Comparison of ENCODE assay signal across 30 cellular contexts in genomic region chr12:27794818-27795584, GRCh38. TPM values are rescaled to one million over a fixed set of nuclear protein-coding genes. Genes with fewer than 3 reads are reported as not detected.
DNase-seq lines count a peak whose midpoint lies in the region; ATAC-seq and TF ChIP-seq lines count a peak whose summit lies in the region.
"Had no signal": no experiment of that assay in that cellular context is flagged by ENCODE, and none has a peak within 500 bp of the region (broad histone marks: within the 10 kb centered on the region; RNA-seq: fewer than 3 reads in every experiment).

No MANE protein-coding gene starts in this region.

- H3K4ac ChIP-seq in IMR-90 (ENCODE audit: low read depth, low read length) = no peak overlapping the region

- H4K20me1 ChIP-seq in IMR-90 (ENCODE audit: insufficient read depth, low read length) (peaks cover 13% of the 10 kb centered on the region), smooth muscle cell (ENCODE audit: low read depth) (peaks cover 21% of the 10 kb centered on the region)

- H2AFZ ChIP-seq in IMR-90 (replicated peaks; ENCODE audit: low read length, poor library complexity) (no peak overlapping the region), smooth muscle cell (ENCODE audit: low read depth) (no peak overlapping the region)
- H2AFZ ChIP-seq: neural progenitor cell had no signal

- peaks cover 21 to 62% of the 10 kb centered on the region in 2 experiments for H3K79me1 ChIP-seq in IMR-90 (ENCODE audit: low read depth in 1 of 2, low read length in 2 of 2)

- H3K4me2 ChIP-seq in IMR-90 (ENCODE audit: low read depth, low read length) (no peak overlapping the region), smooth muscle cell (no peak overlapping the region)
- H3K4me2 ChIP-seq: KMS-11, neural progenitor cell had no signal

- H3K9me3 ChIP-seq in IMR-90 (ENCODE audit: control insufficient read depth, insufficient read depth, low read length) = no peaks in the 10 kb centered on the region
- H3K9me3 ChIP-seq in breast epithelium = no peaks in the 10 kb centered on the region
- no peaks in the 10 kb centered on the region for H3K9me3 ChIP-seq in smooth muscle cell (replicated peaks; ENCODE audit: low read depth)
- H3K9me3 ChIP-seq: mucosa of descending colon, prostate gland, thyroid gland had no signal

- peak overlapping the region; percentile 2 for H3K27ac Mint-ChIP-seq in T-helper 1 cell treated with Interleukin-12 subunit alpha and Interleukin-12 subunit beta and Interleukin-4 antibody, amounts not matched to agents 30 μg/mL and 1 μg/mL, for 36 hours
- H3K27ac Mint-ChIP-seq: neural progenitor cell had no signal

- WGBS in IMR-90 (ENCODE audit: extremely low coverage in 2 of 2, insufficient read length in 1 of 2), 2 experiments = 93% methylated on average over 2 of the region's 6 CpGs; no CpG with 5 or more reads in 1 of the 2 experiments
- WGBS in smooth muscle cell (ENCODE audit: low lambda C conversion rate) = 91% methylated on average over 6 of the region's 6 CpGs

- intact Hi-C loops in IMR-90 (cut with micrococcal nuclease) (no loop called here), breast epithelium (cut with DNase I; ENCODE audit: low total_unique reads) (no loop called here), left cardiac atrium (cut with DNase I) (no loop called here)

- H3K9ac ChIP-seq in IMR-90 (ENCODE audit: low read depth, low read length) (no peak overlapping the region), smooth muscle cell (ENCODE audit: low read depth) (no peak overlapping the region)
- H3K9ac ChIP-seq: KMS-11, neural progenitor cell had no signal

- H3K27me3 Mint-ChIP-seq in T-helper 1 cell treated with Interleukin-12 subunit alpha and Interleukin-12 subunit beta and Interleukin-4 antibody, amounts not matched to agents 30 μg/mL and 1 μg/mL, for 36 hours (ENCODE audit: low read depth) = no peaks in the 10 kb centered on the region

- peaks cover 6% of the 10 kb centered on the region for H3K4me1 Mint-ChIP-seq in T-helper 1 cell treated with Interleukin-12 subunit alpha and Interleukin-12 subunit beta and Interleukin-4 antibody, amounts not matched to agents 30 μg/mL and 1 μg/mL, for 36 hours (ENCODE audit: low read depth)
- H3K4me1 Mint-ChIP-seq: neural progenitor cell had no signal

- no peak overlapping the region for H2BK5ac ChIP-seq in IMR-90 (ENCODE audit: low read depth, low read length, poor library complexity, severe bottlenecking)

- POLR2A ChIA-PET in IMR-90 (lab: Charles Lee; ENCODE audit: unreplicated experiment) = interaction anchor here (0.6 kb wide), 1 partner anchor 18 kb away, joined by 3 read pairs; no protein-coding TSS in a partner anchor

- DNase-seq in T-helper 1 cell (no peak), IMR-90 (peak; percentile 38), breast epithelium (ENCODE audit: low spot score in 2 of 2) (no peak), smooth muscle cell (lab: John Stamatoyannopoulos, UW; ENCODE audit: unreplicated experiment) (no peak), left cardiac atrium (no peak), H4 (ENCODE audit: low spot score) (no peak)
- DNase-seq: 8988T; activated CD4-positive, CD25-positive, alpha-beta regulatory T cell treated with anti-CD3 and anti-CD28 coated beads, Interleukin-2, amount 50 U/mL, for 72 hours; activated T-cell treated with anti-CD3 and anti-CD28 coated beads, Interleukin-2, amount 50 U/mL, for 48 hours; amniotic stem cell; caudate nucleus; DMS79; head of caudate nucleus; mucosa of descending colon; NCI-H1694; NCI-H526; RPMI8226; stimulated activated CD4-positive, alpha-beta T cell treated with anti-CD3 and anti-CD28 coated beads, Interleukin-1b, Interleukin-23, amount 100 ng/mL, for 48 hours; thyroid gland had no signal

- peak overlapping the region; percentile 7; the same call in 1 of the 2 replicates for H3K23ac ChIP-seq in IMR-90 (ENCODE audit: low read depth, low read length)

- H3K4me3 ChIP-seq in IMR-90 (ENCODE audit: insufficient read depth, low read depth, low read length) = no peak overlapping the region
- no peak overlapping the region for H3K4me3 ChIP-seq in breast epithelium
- H3K4me3 ChIP-seq in smooth muscle cell = no peak overlapping the region
- H3K4me3 ChIP-seq: GM12878, mucosa of descending colon, neural progenitor cell, prostate gland, thyroid gland had no signal

- H4K5ac ChIP-seq in IMR-90 (ENCODE audit: low read depth, low read length) = no peak overlapping the region

- peaks cover 6% of the 10 kb centered on the region for H3F3A ChIP-seq in smooth muscle cell (ENCODE audit: low read depth)

- H2AK9ac ChIP-seq in IMR-90 (replicated peaks; ENCODE audit: low read depth, low read length, poor library complexity) = no peak overlapping the region

- TF ChIP-seq CTCF in IMR-90 (conservative IDR thresholded peaks at IDR 0.05; ENCODE audit: low read depth, low read length) (no peak), breast epithelium (IDR thresholded peaks at IDR 0.05) (no peak), smooth muscle cell (IDR thresholded peaks at IDR 0.05; ENCODE audit: borderline replicate concordance, insufficient read depth, poor library complexity, severe bottlenecking) (no peak)

- dilution Hi-C loops in IMR-90 (cut with HindIII; ENCODE audit: low sequenced_read_pairs, unreplicated experiment) = no loop called here

- H3K27me3 ChIP-seq in IMR-90 (ENCODE audit: control insufficient read depth, insufficient read depth, low read length) (no peaks in the 10 kb centered on the region), breast epithelium (no peaks in the 10 kb centered on the region), smooth muscle cell (ENCODE audit: low read depth) (no peaks in the 10 kb centered on the region)
- H3K27me3 ChIP-seq: neural progenitor cell, thyroid gland had no signal

- no TSS peak for BruUV-seq in IMR-90 (replicated peaks; lab: Mats Ljungman, UMichigan)

- H3K36me3 ChIP-seq in IMR-90 (ENCODE audit: control insufficient read depth, insufficient read depth, low read length) (peaks cover 37% of the 10 kb centered on the region), breast epithelium (no peaks in the 10 kb centered on the region), smooth muscle cell (ENCODE audit: low read depth) (peaks cover 31% of the 10 kb centered on the region)
- H3K36me3 ChIP-seq: neural progenitor cell had no signal

- H3K27ac ChIP-seq in IMR-90 (ENCODE audit: insufficient read depth, low read length) = no peak overlapping the region
- H3K27ac ChIP-seq in breast epithelium = peak overlapping the region; percentile 5 to 7
- peak overlapping the region; percentile 45 for H3K27ac ChIP-seq in smooth muscle cell (ENCODE audit: low read depth)
- H3K27ac ChIP-seq: KMS-11, neural progenitor cell, prostate gland, thyroid gland had no signal

- CTCF ChIA-PET in IMR-90 (lab: Yijun Ruan, JAX) = interaction anchor here (1.5 kb wide), 1 partner anchor 27 kb away, joined by 3 read pairs; no protein-coding TSS in a partner anchor

- peaks cover 40% of the 10 kb centered on the region for H3K79me2 ChIP-seq in smooth muscle cell (ENCODE audit: low read depth)

- H3K36me3 Mint-ChIP-seq in T-helper 1 cell treated with Interleukin-12 subunit alpha and Interleukin-12 subunit beta and Interleukin-4 antibody, amounts not matched to agents 30 μg/mL and 1 μg/mL, for 36 hours (ENCODE audit: low read depth) = peaks cover 45% of the 10 kb centered on the region

- TF ChIP-seq POLR2A in IMR-90 (IDR thresholded peaks at IDR 0.05; ENCODE audit: low read depth, low read length) (no peak), breast epithelium (IDR thresholded peaks at IDR 0.05) (no peak)

- no peak overlapping the region for H2BK15ac ChIP-seq in IMR-90 (ENCODE audit: low read depth, low read length)

- no peak overlapping the region for H3K18ac ChIP-seq in IMR-90 (ENCODE audit: low read depth, low read length)

- no peak overlapping the region for H2AK5ac ChIP-seq in IMR-90 (ENCODE audit: low read depth, low read length)

- peaks cover 16% of the 10 kb centered on the region for H3K9me1 ChIP-seq in IMR-90 (ENCODE audit: insufficient read depth, low read length)

- no peak overlapping the region for H3K56ac ChIP-seq in IMR-90 (ENCODE audit: extremely low read depth, insufficient read depth, low read length)

- in situ Hi-C loops in IMR-90 (cut with MboI; ENCODE audit: low sequenced_read_pairs) = no loop called here

- no peak overlapping the region for H2BK20ac ChIP-seq in IMR-90 (ENCODE audit: low read depth, low read length)

- H2BK120ac ChIP-seq in IMR-90 (ENCODE audit: low read depth, low read length) = no peak overlapping the region

- H3K4me1 ChIP-seq in IMR-90 (ENCODE audit: control insufficient read depth, insufficient read depth, low read length) (peaks cover 2% of the 10 kb centered on the region; the same call in 1 of the 2 replicates), breast epithelium (no peaks in the 10 kb centered on the region), smooth muscle cell (ENCODE audit: low read depth) (no peaks in the 10 kb centered on the region)
- H3K4me1 ChIP-seq: neural progenitor cell, prostate gland had no signal

- TF ChIP-seq RAD21 in IMR-90 (IDR thresholded peaks at IDR 0.05; ENCODE audit: low read length) = no peak

- H3K9me3 Mint-ChIP-seq in T-helper 1 cell treated with Interleukin-12 subunit alpha and Interleukin-12 subunit beta and Interleukin-4 antibody, amounts not matched to agents 30 μg/mL and 1 μg/mL, for 36 hours = no peaks in the 10 kb centered on the region
- H3K9me3 Mint-ChIP-seq: neural progenitor cell had no signal

- H3K14ac ChIP-seq in IMR-90 (replicated peaks; ENCODE audit: low read depth, low read length) = no peak overlapping the region

- ATAC-seq in IMR-90 (ENCODE audit: low read depth) (peak; percentile 46; the same call in 1 of the 2 replicates), GM21786 (IDR thresholded peaks at IDR 0.05; ENCODE audit: unreplicated experiment) (no peak), left cardiac atrium (no peak)
- ATAC-seq: GM12878, mucosa of descending colon, SK-N-SH treated with all-trans-retinoic acid at 6 μM for 48 hours had no signal

- H3K4me3 Mint-ChIP-seq in T-helper 1 cell treated with Interleukin-12 subunit alpha and Interleukin-12 subunit beta and Interleukin-4 antibody, amounts not matched to agents 30 μg/mL and 1 μg/mL, for 36 hours = no peak overlapping the region
- H3K4me3 Mint-ChIP-seq: neural progenitor cell had no signal

- H4K8ac ChIP-seq in IMR-90 (ENCODE audit: low read depth in 2 of 2, low read length in 2 of 2) = no peak overlapping the region

- H4K91ac ChIP-seq in IMR-90 (ENCODE audit: insufficient read depth, low read depth, low read length) = no peak overlapping the region; the same call in 1 of the 2 replicates

RNA-seq across cellular contexts. Expression of gene MANSC4, which starts 15.0 kb away (rescaled TPM):
- not detected in 2 replicates for total RNA-seq in IMR-90 (2012; rRNA removed)
- not detected in 2 replicates for polyA plus RNA-seq in IMR-90 (2012; rRNA removed)
- polyA plus RNA-seq in IMR-90 (2012; cell fraction: cytosol; rRNA removed) = not detected in 2 replicates
- 0.08 TPM in 1 of 2 replicates, not detected in the other for polyA plus RNA-seq in IMR-90 (2012; cell fraction: nucleus; rRNA removed; ENCODE audit: low replicate concordance)
- total RNA-seq in breast epithelium = under 1 TPM in 1 of 3 donors, not detected in 2; 0.73 TPM
- total RNA-seq in smooth muscle cell = 2.6 and 2.9 TPM in 2 replicates
- 0.47 and 5.5 TPM in 2 replicates for polyA plus RNA-seq in smooth muscle cell
- not detected for total RNA-seq in left cardiac atrium
- total RNA-seq in H4 (2014; rRNA removed; shearing (Covaris generic)) = not detected in 2 replicates
- total RNA-seq: activated CD8-positive, alpha-beta memory T cell treated with anti-CD3 and anti-CD28 coated beads for 36 hours; dermis microvascular lymphatic vessel endothelial cell; liver; mucosa of descending colon; prostate gland; skeletal muscle tissue; thyroid gland had no signal
- polyA plus RNA-seq: liver had no signal

RNA-seq across cellular contexts. Expression of gene KLHL42, which starts 15.0 kb away (rescaled TPM):
- 28.3 and 33.1 TPM in 2 replicates for total RNA-seq in IMR-90 (2012; rRNA removed)
- polyA plus RNA-seq in IMR-90 (2012; rRNA removed) = 16.0 and 16.7 TPM in 2 replicates
- polyA plus RNA-seq in IMR-90 (2012; cell fraction: cytosol; rRNA removed) = 5.9 and 12.5 TPM in 2 replicates
- polyA plus RNA-seq in IMR-90 (2012; cell fraction: nucleus; rRNA removed; ENCODE audit: low replicate concordance) = 40.8 and 46.2 TPM in 2 replicates
- 10 to 100 TPM; 20.6 to 32.3 (median 30.8) TPM for total RNA-seq in breast epithelium
- 35.4 and 38.0 TPM in 2 replicates for total RNA-seq in smooth muscle cell
- polyA plus RNA-seq in smooth muscle cell = 25.6 and 39.7 TPM in 2 replicates
- 10 to 100 TPM in 1 of 2 donors, 1 to 10 TPM in 1; 7.0 to 12.7 TPM for total RNA-seq in left cardiac atrium
- total RNA-seq in H4 (2014; rRNA removed; shearing (Covaris generic)) = 5.0 and 7.4 TPM in 2 replicates
